1 cellular context compared by ENCODE assay signal in the genomic region with DNA sequence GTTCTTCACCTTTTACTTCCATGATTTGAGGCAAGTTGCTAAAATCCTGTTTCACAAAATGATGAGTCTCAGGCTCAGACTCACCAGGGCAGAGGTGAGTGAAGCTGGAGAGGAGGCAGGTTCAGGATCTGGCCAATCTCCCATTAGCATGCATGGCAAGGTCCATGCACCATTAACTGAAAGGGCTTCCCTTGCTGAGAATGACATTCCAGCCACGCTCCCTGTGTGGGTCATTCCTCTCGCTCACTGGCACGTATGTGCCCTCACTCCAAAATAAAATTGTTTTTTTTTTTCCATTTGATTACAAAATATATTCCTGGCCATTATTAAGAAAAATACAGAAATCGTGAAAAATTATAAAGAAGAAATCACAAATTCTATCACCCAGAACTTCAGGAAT.
TF ChIP-seq lines count a peak whose summit lies in the region.

No MANE protein-coding gene starts in this region.

TF ChIP-seq in GM23338, 12 proteins besides CTCF, POLR2A, EP300 and RAD21 (continued from another document):
- TF ChIP-seq NANOG (IDR thresholded peaks at IDR 0.05; ENCODE audit: borderline replicate concordance) (no peak), ZNF114 (CRISPR knock-in tag; IDR thresholded peaks at IDR 0.05) (no peak), ETS1 (IDR thresholded peaks at IDR 0.05) (no peak), REST (IDR thresholded peaks at IDR 0.05; ENCODE audit: unreplicated experiment) (no peak), ZNF331 (CRISPR knock-in tag; IDR thresholded peaks at IDR 0.05; ENCODE audit: low read depth) (no peak), JUNB (IDR thresholded peaks at IDR 0.05; ENCODE audit: unreplicated experiment) (no peak), POLR2AphosphoS5 (IDR thresholded peaks at IDR 0.05; ENCODE audit: low read depth) (no peak)
